In genomic region chr5:101721543-101721942, GRCh38 we compare ENCODE assay signal across 8 cellular contexts.
"Had no signal": no experiment of that assay in that cellular context is flagged by ENCODE, and none has a peak within 500 bp of the region (broad histone marks: within the 10 kb centered on the region; RNA-seq: fewer than 3 reads in every experiment).

No MANE protein-coding gene starts in this region.

- H3K27ac ChIP-seq: GM23248, KMS-11 had no signal

- H3K36me3 ChIP-seq: HAP-1 had no signal

- H3K9ac ChIP-seq: GM23248, KMS-11 had no signal

- H3K4me2 ChIP-seq: KMS-11 had no signal

- DNase-seq: GM23248, GOT3, H7, KBM-7 had no signal

- FAIRE-seq: HTR-8/SVneo had no signal

- ATAC-seq: HCT116 had no signal

- H3K9me3 ChIP-seq: HAP-1 had no signal

- H3K4me3 ChIP-seq: GM23248, HAP-1 had no signal

- H2AFZ ChIP-seq: GM23248 had no signal
